Comparison of ENCODE assay signal across 1 cellular context in the genomic region with DNA sequence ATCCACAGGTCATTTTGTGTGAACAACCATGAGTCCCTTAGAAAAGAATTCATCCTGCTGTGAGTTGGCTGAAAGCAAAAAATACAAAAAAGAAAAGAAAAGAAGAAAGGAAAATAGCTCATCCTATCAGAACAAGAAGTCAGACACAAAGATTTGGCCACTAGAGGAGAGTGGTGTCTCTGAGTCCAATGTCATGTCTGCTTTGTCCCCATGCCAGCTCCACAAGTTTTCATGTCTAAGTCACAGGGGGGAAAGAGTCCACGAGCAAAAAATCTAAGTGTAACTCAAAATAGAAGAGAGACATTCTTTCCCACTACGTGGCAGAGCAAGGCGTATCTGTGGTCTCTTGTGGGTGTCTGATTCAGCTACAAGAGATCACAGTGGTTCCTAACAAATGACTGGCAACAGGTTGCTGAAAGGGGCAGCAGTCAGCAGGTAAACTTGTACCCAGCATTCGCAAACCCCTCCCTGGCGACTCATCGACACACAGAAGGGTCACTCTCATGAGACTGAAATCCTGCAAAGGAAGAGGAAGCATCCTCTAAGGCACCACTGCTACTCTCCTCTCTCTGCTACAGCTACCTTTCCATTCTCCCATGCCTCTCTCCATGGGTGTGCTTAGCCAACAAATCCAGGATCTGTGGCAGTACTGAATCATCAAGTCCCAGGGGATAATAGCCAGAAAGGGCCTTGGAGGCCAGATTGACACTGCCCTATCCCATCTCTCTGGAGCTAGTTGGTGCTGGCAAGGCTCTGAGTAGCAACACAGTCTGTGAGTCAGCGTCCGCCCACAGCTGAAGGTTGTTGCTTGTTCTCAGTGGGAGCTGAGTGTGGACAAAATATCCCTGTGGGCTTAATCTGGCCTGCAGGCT.
TF ChIP-seq lines count a peak whose summit lies in the region.

No MANE protein-coding gene starts in this region.

TF ChIP-seq in GM23338, 12 proteins besides CTCF, POLR2A, EP300 and RAD21 (continued from another document):
- TF ChIP-seq, protein P1, sequence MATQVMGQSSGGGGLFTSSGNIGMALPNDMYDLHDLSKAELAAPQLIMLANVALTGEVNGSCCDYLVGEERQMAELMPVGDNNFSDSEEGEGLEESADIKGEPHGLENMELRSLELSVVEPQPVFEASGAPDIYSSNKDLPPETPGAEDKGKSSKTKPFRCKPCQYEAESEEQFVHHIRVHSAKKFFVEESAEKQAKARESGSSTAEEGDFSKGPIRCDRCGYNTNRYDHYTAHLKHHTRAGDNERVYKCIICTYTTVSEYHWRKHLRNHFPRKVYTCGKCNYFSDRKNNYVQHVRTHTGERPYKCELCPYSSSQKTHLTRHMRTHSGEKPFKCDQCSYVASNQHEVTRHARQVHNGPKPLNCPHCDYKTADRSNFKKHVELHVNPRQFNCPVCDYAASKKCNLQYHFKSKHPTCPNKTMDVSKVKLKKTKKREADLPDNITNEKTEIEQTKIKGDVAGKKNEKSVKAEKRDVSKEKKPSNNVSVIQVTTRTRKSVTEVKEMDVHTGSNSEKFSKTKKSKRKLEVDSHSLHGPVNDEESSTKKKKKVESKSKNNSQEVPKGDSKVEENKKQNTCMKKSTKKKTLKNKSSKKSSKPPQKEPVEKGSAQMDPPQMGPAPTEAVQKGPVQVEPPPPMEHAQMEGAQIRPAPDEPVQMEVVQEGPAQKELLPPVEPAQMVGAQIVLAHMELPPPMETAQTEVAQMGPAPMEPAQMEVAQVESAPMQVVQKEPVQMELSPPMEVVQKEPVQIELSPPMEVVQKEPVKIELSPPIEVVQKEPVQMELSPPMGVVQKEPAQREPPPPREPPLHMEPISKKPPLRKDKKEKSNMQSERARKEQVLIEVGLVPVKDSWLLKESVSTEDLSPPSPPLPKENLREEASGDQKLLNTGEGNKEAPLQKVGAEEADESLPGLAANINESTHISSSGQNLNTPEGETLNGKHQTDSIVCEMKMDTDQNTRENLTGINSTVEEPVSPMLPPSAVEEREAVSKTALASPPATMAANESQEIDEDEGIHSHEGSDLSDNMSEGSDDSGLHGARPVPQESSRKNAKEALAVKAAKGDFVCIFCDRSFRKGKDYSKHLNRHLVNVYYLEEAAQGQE (IDR thresholded peaks at IDR 0.05; ENCODE audit: unreplicated experiment): no peak
- TF ChIP-seq EZH2 (IDR thresholded peaks at IDR 0.05; ENCODE audit: low read depth, unreplicated experiment) (no peak), STAT1 (IDR thresholded peaks at IDR 0.05; ENCODE audit: unreplicated experiment) (no peak), ZNF331 (CRISPR knock-in tag; IDR thresholded peaks at IDR 0.05; ENCODE audit: low read depth) (no peak), JUNB (IDR thresholded peaks at IDR 0.05; ENCODE audit: unreplicated experiment) (no peak), CREB1 (CRISPR knock-in tag; IDR thresholded peaks at IDR 0.05; ENCODE audit: low read depth) (no peak)
- TF ChIP-seq, protein P2, sequence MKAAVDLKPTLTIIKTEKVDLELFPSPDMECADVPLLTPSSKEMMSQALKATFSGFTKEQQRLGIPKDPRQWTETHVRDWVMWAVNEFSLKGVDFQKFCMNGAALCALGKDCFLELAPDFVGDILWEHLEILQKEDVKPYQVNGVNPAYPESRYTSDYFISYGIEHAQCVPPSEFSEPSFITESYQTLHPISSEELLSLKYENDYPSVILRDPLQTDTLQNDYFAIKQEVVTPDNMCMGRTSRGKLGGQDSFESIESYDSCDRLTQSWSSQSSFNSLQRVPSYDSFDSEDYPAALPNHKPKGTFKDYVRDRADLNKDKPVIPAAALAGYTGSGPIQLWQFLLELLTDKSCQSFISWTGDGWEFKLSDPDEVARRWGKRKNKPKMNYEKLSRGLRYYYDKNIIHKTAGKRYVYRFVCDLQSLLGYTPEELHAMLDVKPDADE (IDR thresholded peaks at IDR 0.05): no peak
TF ChIP-seq in GM23338: peak in this region for 0.
